Comparison of ENCODE assay signal across 10 cellular contexts in genomic region chr12:10717410-10717809, GRCh38. TPM values are rescaled to one million over a fixed set of nuclear protein-coding genes. Genes with fewer than 3 reads are reported as not detected.
A peak's percentile ranks its signal among the peaks of the same experiment; 100 is the strongest.
DNase-seq lines count a peak whose midpoint lies in the region; ATAC-seq, FAIRE-seq and TF ChIP-seq lines count a peak whose summit lies in the region.
"Had no signal": no experiment of that assay in that cellular context is flagged by ENCODE, and none has a peak within 500 bp of the region (broad histone marks: within the 10 kb centered on the region; RNA-seq: fewer than 3 reads in every experiment).

No MANE protein-coding gene starts in this region.

- H3K79me2 ChIP-seq in PC-3 (ENCODE audit: low read length) = peaks cover 86% of the 10 kb centered on the region

- H3F3A ChIP-seq in PC-3 (ENCODE audit: low read length, unreplicated experiment) = no peaks in the 10 kb centered on the region

- no peak overlapping the region for H3K9ac ChIP-seq in PC-3 (ENCODE audit: low read length)

- ATAC-seq in PC-3 = peak; percentile 2; the same call in 1 of the 2 replicates
- ATAC-seq in pancreas = no peak
- ATAC-seq in GM21447 (IDR thresholded peaks at IDR 0.05; ENCODE audit: unreplicated experiment) = no peak
- ATAC-seq: natural killer cell had no signal

- H4K20me1 ChIP-seq in PC-3 (ENCODE audit: low read length) = peaks cover 61% of the 10 kb centered on the region

- BruUV-seq in PC-3 (replicated peaks; lab: Mats Ljungman, UMichigan) = no TSS peak

- POLR2A ChIA-PET in AG04450 (lab: Yijun Ruan, JAX) = no interaction called here
- POLR2A ChIA-PET in PC-3 (lab: Charles Lee; ENCODE audit: unreplicated experiment) = interaction anchor here (0.5 to 0.7 kb wide), 2 partner anchors 130 to 603 kb away, joined by 4 to 5 read pairs; no protein-coding TSS in a partner anchor

- H3K9me3 ChIP-seq in AG04450 (ENCODE audit: control insufficient read depth, insufficient read depth, low read length) (no peaks in the 10 kb centered on the region; the same call in 1 of the 2 replicates), PC-3 (ENCODE audit: low read length) (no peaks in the 10 kb centered on the region), esophagus squamous epithelium (no peaks in the 10 kb centered on the region), pancreas (no peaks in the 10 kb centered on the region)

- H3K27ac ChIP-seq in AG04450 (ENCODE audit: low read depth, low read length) (peak overlapping the region; percentile 65), PC-3 (ENCODE audit: low read length) (peak overlapping the region; percentile 73), esophagus squamous epithelium (peak overlapping the region; percentile 79 to 99 (median 98)), pancreas (peak overlapping the region in 3 of 4 donors; percentile 1 to 59 (median 53))

- WGBS in esophagus squamous epithelium, 2 donors = 30 to 45% methylated on average over 2 of the region's 2 CpGs
- WGBS in pancreas, 2 donors = 43 to 49% methylated on average over 2 of the region's 2 CpGs

- H3K9me2 ChIP-seq in PC-3 (replicated peaks; ENCODE audit: low read length) = no peaks in the 10 kb centered on the region

- H2AFZ ChIP-seq in PC-3 (ENCODE audit: low read length) = no peak overlapping the region

- CTCF ChIA-PET in AG04450 (lab: Charles Lee) (interaction anchor here (4.1 kb wide), 1 partner anchor 32 kb away, joined by 36 read pairs; no protein-coding TSS in a partner anchor), PC-3 (lab: Charles Lee) (interaction anchor here (0.6 kb wide), 1 partner anchor 528 kb away, joined by 3 read pairs; no protein-coding TSS in a partner anchor)

- no peak for FAIRE-seq in pancreas (lab: Jason Lieb, UNC)

- H3K36me3 ChIP-seq in PC-3 (ENCODE audit: low read depth, low read length) (peaks cover 27% of the 10 kb centered on the region), esophagus squamous epithelium (peaks cover 0 to 34% (median 23%) of the 10 kb centered on the region in 3 donors), pancreas (peaks cover 13 to 32% (median 23%) of the 10 kb centered on the region in 3 donors)

- TF ChIP-seq CTCF in AG04450 (IDR thresholded peaks at IDR 0.05; ENCODE audit: low read depth, low read length) = no peak
- TF ChIP-seq CTCF in PC-3 (conservative IDR thresholded peaks at IDR 0.05; ENCODE audit: low read depth, low read length) = no peak
- TF ChIP-seq CTCF in esophagus squamous epithelium (IDR thresholded peaks at IDR 0.05) = no peak
- TF ChIP-seq CTCF in pancreas (IDR thresholded peaks at IDR 0.05) = no peak

- no peaks in the 10 kb centered on the region for H3K27me3 ChIP-seq in AG04450 (ENCODE audit: control insufficient read depth, insufficient read depth, low read length)
- H3K27me3 ChIP-seq in PC-3 (ENCODE audit: low read length) = no peaks in the 10 kb centered on the region
- H3K27me3 ChIP-seq in esophagus squamous epithelium = no peaks in the 10 kb centered on the region
- no peaks in the 10 kb centered on the region for H3K27me3 ChIP-seq in pancreas

- H3K4me2 ChIP-seq in PC-3 (ENCODE audit: low read length) = peak overlapping the region; percentile 90

- H3K4me1 ChIP-seq in PC-3 (ENCODE audit: insufficient read depth, low read length) = peaks cover 54% of the 10 kb centered on the region
- peaks cover 7 to 81% (median 49%) of the 10 kb centered on the region in 3 donors for H3K4me1 ChIP-seq in esophagus squamous epithelium
- peaks cover 13 to 37% (median 30%) of the 10 kb centered on the region in 3 donors for H3K4me1 ChIP-seq in pancreas

- no peak for TF ChIP-seq POLR2A in esophagus squamous epithelium (IDR thresholded peaks at IDR 0.05)

- DNase-seq in AG04450 (ENCODE audit: low read depth, low spot score) = no peak
- no peak for DNase-seq in PC-3
- DNase-seq in esophagus squamous epithelium (lab: John Stamatoyannopoulos, UW) = no peak
- DNase-seq in pancreas = no peak
- no peak for DNase-seq in KG1 (lab: John Stamatoyannopoulos, UW)
- no peak for DNase-seq in NCI-H187 (lab: John Stamatoyannopoulos, UW)
- no peak for DNase-seq in T-helper 1 cell
- DNase-seq: CD8-positive, alpha-beta memory T cell; natural killer cell had no signal

- H3K4me3 ChIP-seq in AG04450 (ENCODE audit: low read depth, low read length) (peak overlapping the region; percentile 45), PC-3 (ENCODE audit: low read length) (peak overlapping the region; percentile 17; the same call in 1 of the 2 replicates), esophagus squamous epithelium (peak overlapping the region in 3 of 4 donors; percentile 27 to 70 (median 39)), pancreas (peak overlapping the region in 1 of 4 donors; percentile 80)

- intact Hi-C loops in PC-3 (cut with micrococcal nuclease) = loop anchor here (2.0 to 5.0 kb wide), 2 partner anchors 35 to 353 kb away; no protein-coding TSS in a partner anchor
- intact Hi-C loops in esophagus squamous epithelium (cut with DNase I) = no loop called here
- intact Hi-C loops in pancreas (cut with DNase I) = no loop called here

RNA-seq across cellular contexts. Expression of gene YBX3, which starts 5.7 kb away (rescaled TPM):
- polyA plus RNA-seq in AG04450 (2011; rRNA removed) (95.6 and 99.2 TPM in 2 replicates), pancreas (100 to 1,000 TPM; 323 to 352 TPM)
- 119 and 156 TPM in 2 replicates for polyA minus RNA-seq in AG04450 (2011; rRNA and poly(A)+ RNA removed)
- total RNA-seq in PC-3 (2014; rRNA removed) (85.9 and 104 TPM in 2 replicates), esophagus squamous epithelium (100 to 1,000 TPM; 318 to 484 (median 370) TPM), pancreas (100 to 1,000 TPM; 241 to 444 (median 317) TPM)

RNA-seq across cellular contexts. Expression of gene STYK1, which starts 43.6 kb away (rescaled TPM):
- polyA plus RNA-seq in AG04450 (2011; rRNA removed) = 0.02 and 0.14 TPM in 2 replicates
- polyA minus RNA-seq in AG04450 (2011; rRNA and poly(A)+ RNA removed) = 0.61 TPM in 1 of 2 replicates, not detected in the other
- 4.3 and 8.6 TPM in 2 replicates for total RNA-seq in PC-3 (2014; rRNA removed)
- 10 to 100 TPM in 1 of 4 donors, 1 to 10 TPM in 3; 3.4 to 11.7 (median 8.2) TPM for total RNA-seq in esophagus squamous epithelium
- total RNA-seq in pancreas = under 1 TPM in 4 of 6 donors, not detected in 2; 0.12 to 0.55 (median 0.23) TPM
- polyA plus RNA-seq in pancreas = under 1 TPM; 0.04 to 0.07 TPM
